10 cellular contexts compared by ENCODE assay signal in the genomic region with DNA sequence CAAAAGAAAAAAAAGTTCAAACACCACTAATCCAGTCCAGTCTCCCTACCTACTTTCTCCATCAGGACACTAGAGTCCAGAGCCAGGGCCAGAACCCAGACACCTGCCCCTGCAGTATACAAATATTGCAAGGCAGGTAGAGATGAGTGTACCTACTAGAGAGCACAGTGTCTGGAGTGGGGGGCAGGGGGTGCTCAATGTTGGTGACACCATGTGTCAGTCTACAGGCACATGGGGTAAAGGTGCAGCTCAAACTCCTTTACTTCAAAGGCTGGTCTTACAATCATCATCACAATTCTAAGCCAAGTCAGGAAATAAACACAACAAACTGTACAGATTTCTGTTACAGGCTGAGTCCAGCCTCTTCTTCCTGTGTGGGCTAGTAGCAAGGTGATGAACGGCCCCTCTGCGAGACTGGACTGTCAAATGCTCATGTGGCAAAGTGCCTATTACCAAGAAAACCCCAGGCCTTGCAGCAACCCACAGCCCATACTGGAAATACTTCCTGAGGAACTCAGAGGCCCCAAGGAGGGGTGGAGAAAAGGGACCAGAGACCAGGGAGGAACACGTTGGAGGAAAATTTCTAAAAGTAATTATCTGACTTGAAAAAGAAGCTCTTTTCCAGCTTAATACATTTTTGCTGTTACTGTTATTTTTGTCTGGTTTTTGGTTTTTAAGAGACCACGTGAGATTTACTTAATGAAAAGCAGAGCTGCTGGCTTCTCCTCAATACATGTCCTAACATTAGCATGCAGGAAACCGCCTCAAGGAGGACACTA. TPM values are rescaled to one million over a fixed set of nuclear protein-coding genes. Genes with fewer than 3 reads are reported as not detected.
DNase-seq lines count a peak whose midpoint lies in the region; ATAC-seq and TF ChIP-seq lines count a peak whose summit lies in the region.
"Had no signal": no experiment of that assay in that cellular context is flagged by ENCODE, and none has a peak within 500 bp of the region (broad histone marks: within the 10 kb centered on the region; RNA-seq: fewer than 3 reads in every experiment).

No MANE protein-coding gene starts in this region.

- H3K27ac ChIP-seq in CD4-positive, alpha-beta T cell (ENCODE audit: low read depth, low read length) = peak overlapping the region; percentile 83
- no peak overlapping the region for H3K27ac ChIP-seq in Karpas-422 (ENCODE audit: low read length)

- POLR2A ChIA-PET in CD4-positive, alpha-beta T cell (lab: Charles Lee) = interaction anchor here (1.9 to 14.1 kb wide), 4 partner anchors 9 to 24 kb away, joined by 9 to 304 read pairs (median 69); a partner anchor contains a TSS

- no peaks in the 10 kb centered on the region for H3K9me2 ChIP-seq in Karpas-422 (replicated peaks; ENCODE audit: insufficient read depth, low read length)

- peak; percentile 36 for ATAC-seq in CD4-positive, alpha-beta T cell (ENCODE audit: poor library complexity)
- peak; percentile 11 to 33 (median 32) for ATAC-seq in natural killer cell

- H3K4me2 ChIP-seq in Karpas-422 (ENCODE audit: low read depth, low read length, poor library complexity, severe bottlenecking) = no peak overlapping the region

- no peak overlapping the region for H3K9ac ChIP-seq in Karpas-422 (ENCODE audit: low read length)

- peak in 5 of 10 experiments; percentile 21 to 51 (median 43) for DNase-seq in CD4-positive, alpha-beta T cell
- peak; percentile 98 for DNase-seq in NB4 (ENCODE audit: low read depth)
- peak; percentile 45 for DNase-seq in natural killer cell
- DNase-seq in T1000 (lab: John Stamatoyannopoulos, UW) = no peak
- DNase-seq in germinal center (ENCODE audit: low spot score) = no peak
- DNase-seq in Karpas-422 = no peak
- DNase-seq in HuH-7.5 (ENCODE audit: low spot score) = no peak

- H3K36me3 ChIP-seq in Karpas-422 (ENCODE audit: insufficient read depth, low read length) = peaks cover 4% of the 10 kb centered on the region

- no peaks in the 10 kb centered on the region for H4K20me1 ChIP-seq in Karpas-422 (ENCODE audit: insufficient read depth, low read depth, low read length)

- H3K36me3 Mint-ChIP-seq in CD4-positive, alpha-beta T cell (ENCODE audit: low read depth) = peaks cover 30% of the 10 kb centered on the region
- H3K36me3 Mint-ChIP-seq in dendritic cell treated with granulocyte-macrophage colony-stimulating factor and Interleukin-4, amounts not matched to agents 40 ng/mL and 50 ng/mL, for 4 days (ENCODE audit: low read depth) = peaks cover 91% of the 10 kb centered on the region
- H3K36me3 Mint-ChIP-seq in natural killer cell = no peaks in the 10 kb centered on the region

- peaks cover 98% of the 10 kb centered on the region for H3K4me1 Mint-ChIP-seq in CD4-positive, alpha-beta T cell (ENCODE audit: low read depth)
- peaks cover 84% of the 10 kb centered on the region for H3K4me1 Mint-ChIP-seq in dendritic cell treated with granulocyte-macrophage colony-stimulating factor and Interleukin-4, amounts not matched to agents 40 ng/mL and 50 ng/mL, for 4 days (ENCODE audit: low read depth)
- peaks cover 90 to 91% of the 10 kb centered on the region in 2 donors for H3K4me1 Mint-ChIP-seq in natural killer cell

- no peak for TF ChIP-seq POLR2A in NB4 (IDR thresholded peaks at IDR 0.05; ENCODE audit: extremely low read depth, insufficient read length)

- H3K27me3 ChIP-seq in CD4-positive, alpha-beta T cell (ENCODE audit: control insufficient read depth, insufficient read depth, low read length) = no peaks in the 10 kb centered on the region
- no peaks in the 10 kb centered on the region for H3K27me3 ChIP-seq in Karpas-422 (ENCODE audit: low read length)

- H3K27ac Mint-ChIP-seq in CD4-positive, alpha-beta T cell = peak overlapping the region; percentile 84
- peak overlapping the region; percentile 84 for H3K27ac Mint-ChIP-seq in dendritic cell treated with granulocyte-macrophage colony-stimulating factor and Interleukin-4, amounts not matched to agents 40 ng/mL and 50 ng/mL, for 4 days
- H3K27ac Mint-ChIP-seq in natural killer cell = peak overlapping the region; percentile 96 to 98

- peak overlapping the region; percentile 66 for H3K4me3 Mint-ChIP-seq in CD4-positive, alpha-beta T cell
- peak overlapping the region; percentile 20 for H3K4me3 Mint-ChIP-seq in dendritic cell treated with granulocyte-macrophage colony-stimulating factor and Interleukin-4, amounts not matched to agents 40 ng/mL and 50 ng/mL, for 4 days
- peak overlapping the region; percentile 81 for H3K4me3 Mint-ChIP-seq in natural killer cell

- H3K4me3 ChIP-seq in NB4 (ENCODE audit: low read depth, low read length) (peak overlapping the region; percentile 27), Karpas-422 (ENCODE audit: low read length) (no peak overlapping the region)
- H3K4me3 ChIP-seq: thoracic aorta had no signal

- CTCF ChIA-PET in CD4-positive, alpha-beta T cell (lab: Charles Lee) = interaction anchor here (1.0 to 1.6 kb wide), 4 partner anchors 9 to 84 kb away, joined by 3 to 9 read pairs (median 5); a partner anchor contains a TSS

- TF ChIP-seq CTCF in CD4-positive, alpha-beta T cell (IDR thresholded peaks at IDR 0.05) = no peak
- TF ChIP-seq CTCF in NB4 (IDR thresholded peaks at IDR 0.05; ENCODE audit: low read depth, low read length) = no peak
- no peak for TF ChIP-seq CTCF in natural killer cell (IDR thresholded peaks at IDR 0.05)

- no peak overlapping the region for H2AFZ ChIP-seq in Karpas-422 (ENCODE audit: low read length)

- no peaks in the 10 kb centered on the region for H3K9me3 ChIP-seq in CD4-positive, alpha-beta T cell (ENCODE audit: control insufficient read depth, low read length)
- H3K9me3 ChIP-seq in Karpas-422 (ENCODE audit: low read length) = no peaks in the 10 kb centered on the region
- H3K9me3 ChIP-seq: thoracic aorta had no signal

- H3K9me3 Mint-ChIP-seq in CD4-positive, alpha-beta T cell = no peaks in the 10 kb centered on the region
- no peaks in the 10 kb centered on the region for H3K9me3 Mint-ChIP-seq in dendritic cell treated with granulocyte-macrophage colony-stimulating factor and Interleukin-4, amounts not matched to agents 40 ng/mL and 50 ng/mL, for 4 days
- no peaks in the 10 kb centered on the region for H3K9me3 Mint-ChIP-seq in natural killer cell

- peaks cover 37% of the 10 kb centered on the region for H3K79me2 ChIP-seq in Karpas-422 (ENCODE audit: low read length)

- no peaks in the 10 kb centered on the region for H3K27me3 Mint-ChIP-seq in CD4-positive, alpha-beta T cell
- no peaks in the 10 kb centered on the region for H3K27me3 Mint-ChIP-seq in dendritic cell treated with granulocyte-macrophage colony-stimulating factor and Interleukin-4, amounts not matched to agents 40 ng/mL and 50 ng/mL, for 4 days
- H3K27me3 Mint-ChIP-seq in natural killer cell (ENCODE audit: low read depth in 2 of 2) = no peaks in the 10 kb centered on the region

- peaks cover 34% of the 10 kb centered on the region for H3K4me1 ChIP-seq in Karpas-422 (ENCODE audit: low read length)

- intact Hi-C loops in CD4-positive, alpha-beta T cell (cut with DNase I, micrococcal nuclease) = loop anchor here in 1 of 2 experiments (1.0 kb wide), 1 partner anchor 14 kb away; no protein-coding TSS in a partner anchor
- intact Hi-C loops in dendritic cell treated with granulocyte-macrophage colony-stimulating factor and Interleukin-4, amounts not matched to agents 40 ng/mL and 50 ng/mL, for 4 days (cut with micrococcal nuclease) = no loop called here
- intact Hi-C loops in natural killer cell (cut with micrococcal nuclease) = no loop called here

RNA-seq across cellular contexts. Expression of a gene that starts 29.7 kb away (rescaled TPM):
- total RNA-seq in CD4-positive, alpha-beta T cell = 10 to 100 TPM; 89.3 to 97.6 TPM
- total RNA-seq in natural killer cell = 10 to 100 TPM; 54.0 to 83.5 (median 56.7) TPM
- total RNA-seq in Karpas-422 (2014; rRNA removed; shearing (Covaris generic); ENCODE audit: low replicate concordance) = 20.1 and 38.9 TPM in 2 replicates

RNA-seq across cellular contexts. Expression of a gene that starts 44.5 kb away (rescaled TPM):
- total RNA-seq in CD4-positive, alpha-beta T cell = not detected
- total RNA-seq in natural killer cell = not detected
- not detected in 2 replicates for total RNA-seq in Karpas-422 (2014; rRNA removed; shearing (Covaris generic); ENCODE audit: low replicate concordance)
- total RNA-seq: lung microvascular endothelial cell, thoracic aorta had no signal

Comparison
In these comparisons a context has a peak if more than half of its experiments do, and no peak if none do; other contexts are left out.
1. DNase-seq: peak in NB4 (single experiment) and natural killer cell (single experiment); none in T1000 (single experiment), germinal center (single experiment), Karpas-422 (single experiment) and HuH-7.5 (single experiment).
2. H3K4me3 Mint-ChIP-seq: peak in every context shown above with its lines; median percentile 81 in natural killer cell; 66 in CD4-positive, alpha-beta T cell; 20 in dendritic cell treated with granulocyte-macrophage colony-stimulating factor and Interleukin-4, amounts not matched to agents 40 ng/mL and 50 ng/mL, for 4 days.
3. Peak in every context shown above with its lines, with median percentiles within 50 percentile points of each other: H3K27ac Mint-ChIP-seq.